Comparison of ENCODE assay signal across 1 cellular context in the genomic region with DNA sequence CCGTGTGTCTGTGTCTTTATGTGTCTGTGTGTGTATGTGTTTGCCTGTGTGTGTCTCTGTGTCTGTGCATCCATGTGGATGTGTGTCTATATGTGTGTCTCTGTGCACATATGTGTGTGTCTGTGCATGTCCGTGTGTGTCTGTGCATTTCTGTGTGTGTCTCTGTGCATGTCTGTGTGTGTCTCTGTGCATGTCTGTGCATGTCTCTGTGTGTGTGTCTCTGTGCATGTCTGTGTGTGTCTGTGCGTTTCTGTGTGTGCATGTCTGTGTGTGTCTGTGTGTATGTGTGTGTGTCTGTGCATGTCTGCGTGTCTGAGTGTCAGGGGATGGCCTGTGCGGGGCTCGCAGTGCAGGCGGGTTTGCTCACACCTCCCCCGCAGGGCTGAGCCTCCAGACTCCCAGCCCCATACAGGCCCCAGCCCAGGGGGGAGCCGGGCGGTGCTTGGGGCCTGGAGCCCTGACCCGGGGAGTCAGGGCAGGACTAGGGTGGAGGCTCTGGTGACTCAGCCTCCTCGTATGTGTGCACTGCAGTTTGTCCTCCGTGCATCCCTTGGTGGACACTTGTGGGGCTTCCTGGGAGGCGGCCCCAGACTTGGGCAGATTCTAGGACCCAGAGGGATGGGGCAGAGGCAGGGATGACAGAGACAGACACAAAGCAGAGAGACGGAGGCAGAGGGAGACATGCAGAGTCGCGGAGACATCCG.
TF ChIP-seq lines count a peak whose summit lies in the region.

No MANE protein-coding gene starts in this region.

TF ChIP-seq in HepG2, 621 proteins besides CTCF, POLR2A, EP300 and RAD21:
- TF ChIP-seq, protein P1, sequence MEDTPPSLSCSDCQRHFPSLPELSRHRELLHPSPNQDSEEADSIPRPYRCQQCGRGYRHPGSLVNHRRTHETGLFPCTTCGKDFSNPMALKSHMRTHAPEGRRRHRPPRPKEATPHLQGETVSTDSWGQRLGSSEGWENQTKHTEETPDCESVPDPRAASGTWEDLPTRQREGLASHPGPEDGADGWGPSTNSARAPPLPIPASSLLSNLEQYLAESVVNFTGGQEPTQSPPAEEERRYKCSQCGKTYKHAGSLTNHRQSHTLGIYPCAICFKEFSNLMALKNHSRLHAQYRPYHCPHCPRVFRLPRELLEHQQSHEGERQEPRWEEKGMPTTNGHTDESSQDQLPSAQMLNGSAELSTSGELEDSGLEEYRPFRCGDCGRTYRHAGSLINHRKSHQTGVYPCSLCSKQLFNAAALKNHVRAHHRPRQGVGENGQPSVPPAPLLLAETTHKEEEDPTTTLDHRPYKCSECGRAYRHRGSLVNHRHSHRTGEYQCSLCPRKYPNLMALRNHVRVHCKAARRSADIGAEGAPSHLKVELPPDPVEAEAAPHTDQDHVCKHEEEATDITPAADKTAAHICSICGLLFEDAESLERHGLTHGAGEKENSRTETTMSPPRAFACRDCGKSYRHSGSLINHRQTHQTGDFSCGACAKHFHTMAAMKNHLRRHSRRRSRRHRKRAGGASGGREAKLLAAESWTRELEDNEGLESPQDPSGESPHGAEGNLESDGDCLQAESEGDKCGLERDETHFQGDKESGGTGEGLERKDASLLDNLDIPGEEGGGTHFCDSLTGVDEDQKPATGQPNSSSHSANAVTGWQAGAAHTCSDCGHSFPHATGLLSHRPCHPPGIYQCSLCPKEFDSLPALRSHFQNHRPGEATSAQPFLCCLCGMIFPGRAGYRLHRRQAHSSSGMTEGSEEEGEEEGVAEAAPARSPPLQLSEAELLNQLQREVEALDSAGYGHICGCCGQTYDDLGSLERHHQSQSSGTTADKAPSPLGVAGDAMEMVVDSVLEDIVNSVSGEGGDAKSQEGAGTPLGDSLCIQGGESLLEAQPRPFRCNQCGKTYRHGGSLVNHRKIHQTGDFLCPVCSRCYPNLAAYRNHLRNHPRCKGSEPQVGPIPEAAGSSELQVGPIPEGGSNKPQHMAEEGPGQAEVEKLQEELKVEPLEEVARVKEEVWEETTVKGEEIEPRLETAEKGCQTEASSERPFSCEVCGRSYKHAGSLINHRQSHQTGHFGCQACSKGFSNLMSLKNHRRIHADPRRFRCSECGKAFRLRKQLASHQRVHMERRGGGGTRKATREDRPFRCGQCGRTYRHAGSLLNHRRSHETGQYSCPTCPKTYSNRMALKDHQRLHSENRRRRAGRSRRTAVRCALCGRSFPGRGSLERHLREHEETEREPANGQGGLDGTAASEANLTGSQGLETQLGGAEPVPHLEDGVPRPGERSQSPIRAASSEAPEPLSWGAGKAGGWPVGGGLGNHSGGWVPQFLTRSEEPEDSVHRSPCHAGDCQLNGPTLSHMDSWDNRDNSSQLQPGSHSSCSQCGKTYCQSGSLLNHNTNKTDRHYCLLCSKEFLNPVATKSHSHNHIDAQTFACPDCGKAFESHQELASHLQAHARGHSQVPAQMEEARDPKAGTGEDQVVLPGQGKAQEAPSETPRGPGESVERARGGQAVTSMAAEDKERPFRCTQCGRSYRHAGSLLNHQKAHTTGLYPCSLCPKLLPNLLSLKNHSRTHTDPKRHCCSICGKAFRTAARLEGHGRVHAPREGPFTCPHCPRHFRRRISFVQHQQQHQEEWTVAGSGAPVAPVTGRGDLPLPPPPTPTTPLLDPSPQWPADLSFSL (CRISPR knock-in tag; IDR thresholded peaks at IDR 0.05), result peak; percentile 83
